ENCODE assay signal across 11 cellular contexts in genomic region chr4:122762520-122762919, GRCh38. TPM values are rescaled to one million over a fixed set of nuclear protein-coding genes. Genes with fewer than 3 reads are reported as not detected.
DNase-seq lines count a peak whose midpoint lies in the region; ATAC-seq and TF ChIP-seq lines count a peak whose summit lies in the region.
"Had no signal": no experiment of that assay in that cellular context is flagged by ENCODE, and none has a peak within 500 bp of the region (broad histone marks: within the 10 kb centered on the region; RNA-seq: fewer than 3 reads in every experiment).

No MANE protein-coding gene starts in this region.

- no peak for TF ChIP-seq CTCF in osteocyte (IDR thresholded peaks at IDR 0.05)
- TF ChIP-seq CTCF in prostate gland (IDR thresholded peaks at IDR 0.05): no peak

- peak; percentile 75 for ATAC-seq in activated CD8-positive, alpha-beta T cell treated with anti-CD3 and anti-CD28 coated beads, Interleukin-2, amount 10 ng/mL, durations not matched to agents 7 days and 5 days

- H3K9me3 ChIP-seq in HUES48 (ENCODE audit: control insufficient read depth, insufficient read depth, low read length) (no peaks in the 10 kb centered on the region), prostate gland (no peaks in the 10 kb centered on the region)
- H3K9me3 ChIP-seq: vagina had no signal

- no peaks in the 10 kb centered on the region for H3K27me3 ChIP-seq in HUES48 (ENCODE audit: control insufficient read depth, insufficient read depth, low read length)
- no peaks in the 10 kb centered on the region for H3K27me3 ChIP-seq in prostate gland (replicated peaks; ENCODE audit: insufficient read depth)
- H3K27me3 ChIP-seq: vagina had no signal

- peaks cover 2% of the 10 kb centered on the region for H3K36me3 Mint-ChIP-seq in activated CD4-positive, alpha-beta T cell treated with anti-CD3 and anti-CD28 coated beads, Interleukin-2, amount 10 ng/mL, durations not matched to agents 24 days and 14 days (ENCODE audit: low read depth)
- no peaks in the 10 kb centered on the region for H3K36me3 Mint-ChIP-seq in activated CD8-positive, alpha-beta T cell treated with anti-CD3 and anti-CD28 coated beads, Interleukin-2, amount 10 ng/mL, durations not matched to agents 7 days and 5 days (ENCODE audit: low read depth)
- no peaks in the 10 kb centered on the region for H3K36me3 Mint-ChIP-seq in osteocyte (ENCODE audit: unreplicated experiment)

- peak overlapping the region; percentile 13 for H3K4me3 Mint-ChIP-seq in activated CD4-positive, alpha-beta T cell treated with anti-CD3 and anti-CD28 coated beads, Interleukin-2, amount 10 ng/mL, durations not matched to agents 24 days and 14 days
- peak overlapping the region; percentile 43 for H3K4me3 Mint-ChIP-seq in activated CD8-positive, alpha-beta T cell treated with anti-CD3 and anti-CD28 coated beads, Interleukin-2, amount 10 ng/mL, durations not matched to agents 7 days and 5 days
- no peak overlapping the region for H3K4me3 Mint-ChIP-seq in osteocyte (ENCODE audit: unreplicated experiment)
- H3K4me3 Mint-ChIP-seq: nephron progenitor cell had no signal

- POLR2A ChIA-PET in activated CD8-positive, alpha-beta T cell treated with anti-CD3 and anti-CD28 coated beads, Interleukin-2, amount 10 ng/mL, durations not matched to agents 7 days and 5 days (lab: Charles Lee): no interaction called here

- peak; percentile 80 for DNase-seq in activated CD4-positive, alpha-beta T cell treated with anti-CD3 and anti-CD28 coated beads, Interleukin-2, amount 10 ng/mL, durations not matched to agents 24 days and 14 days
- DNase-seq in activated CD4-positive, alpha-beta T cell treated with anti-CD3 and anti-CD28 coated beads for 1 hour: no peak
- peak; percentile 39 for DNase-seq in activated CD8-positive, alpha-beta T cell treated with anti-CD3 and anti-CD28 coated beads, Interleukin-2, amount 10 ng/mL, durations not matched to agents 7 days and 5 days
- DNase-seq in osteocyte (ENCODE audit: extremely low spot score, unreplicated experiment) (no peak), GOT3 (lab: John Stamatoyannopoulos, UW) (no peak), NCI-H146 (lab: John Stamatoyannopoulos, UW) (no peak), prostate gland (ENCODE audit: low spot score) (no peak)
- DNase-seq: nephron progenitor cell; stimulated activated CD4-positive, alpha-beta T cell treated with anti-CD3 and anti-CD28 coated beads, Interleukin-4, amount 100 ng/mL, for 1 hour had no signal

- no peaks in the 10 kb centered on the region for H3K27me3 Mint-ChIP-seq in activated CD4-positive, alpha-beta T cell treated with anti-CD3 and anti-CD28 coated beads, Interleukin-2, amount 10 ng/mL, durations not matched to agents 24 days and 14 days
- H3K27me3 Mint-ChIP-seq in activated CD8-positive, alpha-beta T cell treated with anti-CD3 and anti-CD28 coated beads, Interleukin-2, amount 10 ng/mL, durations not matched to agents 7 days and 5 days (ENCODE audit: low read depth): no peaks in the 10 kb centered on the region
- H3K27me3 Mint-ChIP-seq in osteocyte (ENCODE audit: unreplicated experiment): no peaks in the 10 kb centered on the region

- H3K36me3 ChIP-seq in HUES48 (ENCODE audit: control insufficient read depth, insufficient read depth, low read length): no peaks in the 10 kb centered on the region
- H3K36me3 ChIP-seq in prostate gland: no peaks in the 10 kb centered on the region
- H3K36me3 ChIP-seq: vagina had no signal

- CTCF ChIA-PET in activated CD8-positive, alpha-beta T cell treated with anti-CD3 and anti-CD28 coated beads, Interleukin-2, amount 10 ng/mL, durations not matched to agents 7 days and 5 days (lab: Charles Lee): interaction anchor here (0.7 kb wide), 1 partner anchor 127 kb away, joined by 3 read pairs; no protein-coding TSS in a partner anchor

- peak overlapping the region; percentile 64 for H3K27ac Mint-ChIP-seq in activated CD4-positive, alpha-beta T cell treated with anti-CD3 and anti-CD28 coated beads, Interleukin-2, amount 10 ng/mL, durations not matched to agents 24 days and 14 days
- no peak overlapping the region for H3K27ac Mint-ChIP-seq in activated CD8-positive, alpha-beta T cell treated with anti-CD3 and anti-CD28 coated beads, Interleukin-2, amount 10 ng/mL, durations not matched to agents 7 days and 5 days
- peak overlapping the region; percentile 7 for H3K27ac Mint-ChIP-seq in osteocyte (ENCODE audit: unreplicated experiment)
- H3K27ac Mint-ChIP-seq: nephron progenitor cell had no signal

- WGBS in prostate gland: 77% methylated on average over 2 of the region's 2 CpGs

- no peak overlapping the region for H3K9ac ChIP-seq in HUES48 (ENCODE audit: low read depth, low read length)

- H3K4me1 Mint-ChIP-seq in activated CD4-positive, alpha-beta T cell treated with anti-CD3 and anti-CD28 coated beads, Interleukin-2, amount 10 ng/mL, durations not matched to agents 24 days and 14 days: peaks cover 45% of the 10 kb centered on the region
- H3K4me1 Mint-ChIP-seq in activated CD8-positive, alpha-beta T cell treated with anti-CD3 and anti-CD28 coated beads, Interleukin-2, amount 10 ng/mL, durations not matched to agents 7 days and 5 days (ENCODE audit: low read depth): peaks cover 37% of the 10 kb centered on the region
- peaks cover 31% of the 10 kb centered on the region for H3K4me1 Mint-ChIP-seq in osteocyte (ENCODE audit: unreplicated experiment)

- no peak for TF ChIP-seq POLR2A in prostate gland (IDR thresholded peaks at IDR 0.05)

- no peaks in the 10 kb centered on the region for H3K9me3 Mint-ChIP-seq in activated CD4-positive, alpha-beta T cell treated with anti-CD3 and anti-CD28 coated beads, Interleukin-2, amount 10 ng/mL, durations not matched to agents 24 days and 14 days
- H3K9me3 Mint-ChIP-seq in activated CD8-positive, alpha-beta T cell treated with anti-CD3 and anti-CD28 coated beads, Interleukin-2, amount 10 ng/mL, durations not matched to agents 7 days and 5 days (ENCODE audit: insufficient read depth): no peaks in the 10 kb centered on the region
- no peaks in the 10 kb centered on the region for H3K9me3 Mint-ChIP-seq in osteocyte (ENCODE audit: unreplicated experiment)
- H3K9me3 Mint-ChIP-seq: nephron progenitor cell had no signal

- H3K4me3 ChIP-seq in HUES48 (ENCODE audit: low read depth, low read length): no peak overlapping the region
- no peak overlapping the region for H3K4me3 ChIP-seq in prostate gland
- H3K4me3 ChIP-seq: vagina had no signal

- H3K27ac ChIP-seq in HUES48 (ENCODE audit: low read depth, low read length) (peak overlapping the region; percentile 42), prostate gland (no peak overlapping the region)
- H3K27ac ChIP-seq: vagina had no signal

- intact Hi-C loops in activated CD4-positive, alpha-beta T cell treated with anti-CD3 and anti-CD28 coated beads, Interleukin-2, amount 10 ng/mL, durations not matched to agents 24 days and 14 days (cut with micrococcal nuclease): no loop called here
- intact Hi-C loops in prostate gland (cut with DNase I): no loop called here

- H3K4me1 ChIP-seq in HUES48 (ENCODE audit: control insufficient read depth, insufficient read depth, low read length) (peaks cover 46% of the 10 kb centered on the region), prostate gland (replicated peaks) (no peaks in the 10 kb centered on the region)
- H3K4me1 ChIP-seq: vagina had no signal

RNA-seq across cellular contexts. Expression of gene BBS12, which starts 30.0 kb away (rescaled TPM):
- total RNA-seq in activated CD4-positive, alpha-beta T cell treated with anti-CD3 and anti-CD28 coated beads, Interleukin-2, amount 10 ng/mL, durations not matched to agents 24 days and 14 days: 3.8 and 4.7 TPM in 2 replicates
- total RNA-seq in activated CD8-positive, alpha-beta T cell treated with anti-CD3 and anti-CD28 coated beads, Interleukin-2, amount 10 ng/mL, durations not matched to agents 7 days and 5 days: 1 to 10 TPM; 1.3 to 1.4 TPM
- total RNA-seq in osteocyte (3.3 and 3.6 TPM in 2 replicates), prostate gland (1 to 10 TPM; 4.1 to 6.4 TPM)

Comparison
In these comparisons a context has a peak if more than half of its experiments do, and no peak if none do; other contexts are left out.
1. DNase-seq: peak in activated CD4-positive, alpha-beta T cell treated with anti-CD3 and anti-CD28 coated beads, Interleukin-2, amount 10 ng/mL, durations not matched to agents 24 days and 14 days (single experiment) and activated CD8-positive, alpha-beta T cell treated with anti-CD3 and anti-CD28 coated beads, Interleukin-2, amount 10 ng/mL, durations not matched to agents 7 days and 5 days (single experiment); none in activated CD4-positive, alpha-beta T cell treated with anti-CD3 and anti-CD28 coated beads for 1 hour (single experiment), osteocyte (single experiment), GOT3 (single experiment), NCI-H146 (single experiment) and prostate gland (single experiment).